Comparison of ENCODE assay signal across 8 cellular contexts in genomic region chr20:51220293-51220706, GRCh38.
DNase-seq lines count a peak whose midpoint lies in the region; ATAC-seq, FAIRE-seq and TF ChIP-seq lines count a peak whose summit lies in the region.

No MANE protein-coding gene starts in this region.

- no peaks in the 10 kb centered on the region for H3K36me3 ChIP-seq in osteoblast (ENCODE audit: insufficient read depth, low read length)

- peak; percentile 86 for TF ChIP-seq CTCF in CD14-positive monocyte (IDR thresholded peaks at IDR 0.05)
- TF ChIP-seq CTCF in epithelial cell of esophagus (IDR thresholded peaks at IDR 0.05; ENCODE audit: insufficient read depth, low read depth, low read length, missing control alignments) = peak; percentile 81
- TF ChIP-seq CTCF in osteoblast (IDR thresholded peaks at IDR 0.05; ENCODE audit: extremely low read depth, low read depth, low read length) = peak; percentile 88

- H3K4me2 ChIP-seq in osteoblast (ENCODE audit: insufficient read depth, low read length) = no peak overlapping the region

- peak; percentile 30 for FAIRE-seq in urothelium cell line (lab: Jason Lieb, UNC)

- no peak overlapping the region for H3K27ac ChIP-seq in osteoblast (ENCODE audit: low read depth, low read length)

- H3K9me3 Mint-ChIP-seq in CD14-positive monocyte = peaks cover 7 to 20% (median 17%) of the 10 kb centered on the region in 7 donors
- no peaks in the 10 kb centered on the region for H3K9me3 Mint-ChIP-seq in activated CD8-positive, alpha-beta T cell treated with anti-CD3 and anti-CD28 coated beads, Interleukin-2, amount 10 ng/mL, durations not matched to agents 7 days and 5 days (ENCODE audit: insufficient read depth)

- peaks cover 31% of the 10 kb centered on the region for H3K4me1 Mint-ChIP-seq in CD14-positive monocyte
- H3K4me1 Mint-ChIP-seq in activated CD8-positive, alpha-beta T cell treated with anti-CD3 and anti-CD28 coated beads, Interleukin-2, amount 10 ng/mL, durations not matched to agents 7 days and 5 days (ENCODE audit: low read depth) = peaks cover 6% of the 10 kb centered on the region

- CTCF ChIA-PET in activated CD8-positive, alpha-beta T cell treated with anti-CD3 and anti-CD28 coated beads, Interleukin-2, amount 10 ng/mL, durations not matched to agents 7 days and 5 days (lab: Charles Lee) = interaction anchor here (0.6 to 1.0 kb wide), 5 partner anchors 11 to 577 kb away, joined by 3 to 4 read pairs (median 3); no protein-coding TSS in a partner anchor

- DNase-seq in CD14-positive monocyte (ENCODE audit: low spot score) (no peak), HuH-7.5 (ENCODE audit: low spot score) (peak; percentile 59), epithelial cell of esophagus (ENCODE audit: low read depth) (peak; percentile 21), osteoblast (ENCODE audit: insufficient read length, low spot score, missing footprints) (peak; percentile 90), urothelium cell line (ENCODE audit: low spot score) (peak; percentile 81), superior temporal gyrus (ENCODE audit: extremely low spot score) (no peak)
- DNase-seq in activated CD8-positive, alpha-beta T cell treated with anti-CD3 and anti-CD28 coated beads, Interleukin-2, amount 10 ng/mL, durations not matched to agents 7 days and 5 days = peak; percentile 62

- no peak overlapping the region for H2AFZ ChIP-seq in osteoblast (ENCODE audit: low read length)

- no peaks in the 10 kb centered on the region for H4K20me1 ChIP-seq in osteoblast (ENCODE audit: insufficient read depth, low read length)

- POLR2A ChIA-PET in activated CD8-positive, alpha-beta T cell treated with anti-CD3 and anti-CD28 coated beads, Interleukin-2, amount 10 ng/mL, durations not matched to agents 7 days and 5 days (lab: Charles Lee) = no interaction called here

- peaks cover 12% of the 10 kb centered on the region for H3K27me3 ChIP-seq in osteoblast (ENCODE audit: insufficient read depth, low read length)

- no peak overlapping the region for H3K27ac Mint-ChIP-seq in CD14-positive monocyte
- H3K27ac Mint-ChIP-seq in activated CD8-positive, alpha-beta T cell treated with anti-CD3 and anti-CD28 coated beads, Interleukin-2, amount 10 ng/mL, durations not matched to agents 7 days and 5 days = no peak overlapping the region

- no peaks in the 10 kb centered on the region for H3K4me1 ChIP-seq in osteoblast (ENCODE audit: insufficient read depth, low read length)

- peaks cover 17 to 35% (median 20%) of the 10 kb centered on the region in 3 donors for H3K27me3 Mint-ChIP-seq in CD14-positive monocyte (ENCODE audit: low read depth in 3 of 3)
- peaks cover 39% of the 10 kb centered on the region for H3K27me3 Mint-ChIP-seq in activated CD8-positive, alpha-beta T cell treated with anti-CD3 and anti-CD28 coated beads, Interleukin-2, amount 10 ng/mL, durations not matched to agents 7 days and 5 days (ENCODE audit: low read depth)

- H3K4me3 ChIP-seq in epithelial cell of esophagus (ENCODE audit: low read length) (no peak overlapping the region), osteoblast (ENCODE audit: insufficient read depth, low read length) (no peak overlapping the region)

- H3K36me3 Mint-ChIP-seq in CD14-positive monocyte = no peaks in the 10 kb centered on the region
- no peaks in the 10 kb centered on the region for H3K36me3 Mint-ChIP-seq in activated CD8-positive, alpha-beta T cell treated with anti-CD3 and anti-CD28 coated beads, Interleukin-2, amount 10 ng/mL, durations not matched to agents 7 days and 5 days (ENCODE audit: low read depth)

- intact Hi-C loops in CD14-positive monocyte (cut with micrococcal nuclease) = loop anchor here in 1 of 2 donors (10.0 kb wide), 1 partner anchor 375 kb away; no protein-coding TSS in a partner anchor

- H3K9me3 ChIP-seq in osteoblast (ENCODE audit: low read depth, low read length) = peaks cover 7% of the 10 kb centered on the region

- ATAC-seq in activated CD8-positive, alpha-beta T cell treated with anti-CD3 and anti-CD28 coated beads, Interleukin-2, amount 10 ng/mL, durations not matched to agents 7 days and 5 days = peak; percentile 57
- no peak for ATAC-seq in HG02884 (IDR thresholded peaks at IDR 0.05; ENCODE audit: unreplicated experiment)

- H3K4me3 Mint-ChIP-seq in CD14-positive monocyte = peak overlapping the region in 1 of 2 donors; percentile 22
- H3K4me3 Mint-ChIP-seq in activated CD8-positive, alpha-beta T cell treated with anti-CD3 and anti-CD28 coated beads, Interleukin-2, amount 10 ng/mL, durations not matched to agents 7 days and 5 days = no peak overlapping the region

- H3K79me2 ChIP-seq in osteoblast (ENCODE audit: insufficient read depth, low read length) = no peaks in the 10 kb centered on the region

Comparison
In these comparisons a context has a peak if more than half of its experiments do, and no peak if none do; other contexts are left out.
1. DNase-seq: peak in HuH-7.5 (single experiment), activated CD8-positive, alpha-beta T cell treated with anti-CD3 and anti-CD28 coated beads, Interleukin-2, amount 10 ng/mL, durations not matched to agents 7 days and 5 days (single experiment), epithelial cell of esophagus (single experiment), osteoblast (single experiment) and urothelium cell line (single experiment); none in CD14-positive monocyte (single experiment) and superior temporal gyrus (single experiment).
2. Peak in every context shown above with its lines, with median percentiles within 50 percentile points of each other: CTCF ChIP-seq.